In the genomic region with DNA sequence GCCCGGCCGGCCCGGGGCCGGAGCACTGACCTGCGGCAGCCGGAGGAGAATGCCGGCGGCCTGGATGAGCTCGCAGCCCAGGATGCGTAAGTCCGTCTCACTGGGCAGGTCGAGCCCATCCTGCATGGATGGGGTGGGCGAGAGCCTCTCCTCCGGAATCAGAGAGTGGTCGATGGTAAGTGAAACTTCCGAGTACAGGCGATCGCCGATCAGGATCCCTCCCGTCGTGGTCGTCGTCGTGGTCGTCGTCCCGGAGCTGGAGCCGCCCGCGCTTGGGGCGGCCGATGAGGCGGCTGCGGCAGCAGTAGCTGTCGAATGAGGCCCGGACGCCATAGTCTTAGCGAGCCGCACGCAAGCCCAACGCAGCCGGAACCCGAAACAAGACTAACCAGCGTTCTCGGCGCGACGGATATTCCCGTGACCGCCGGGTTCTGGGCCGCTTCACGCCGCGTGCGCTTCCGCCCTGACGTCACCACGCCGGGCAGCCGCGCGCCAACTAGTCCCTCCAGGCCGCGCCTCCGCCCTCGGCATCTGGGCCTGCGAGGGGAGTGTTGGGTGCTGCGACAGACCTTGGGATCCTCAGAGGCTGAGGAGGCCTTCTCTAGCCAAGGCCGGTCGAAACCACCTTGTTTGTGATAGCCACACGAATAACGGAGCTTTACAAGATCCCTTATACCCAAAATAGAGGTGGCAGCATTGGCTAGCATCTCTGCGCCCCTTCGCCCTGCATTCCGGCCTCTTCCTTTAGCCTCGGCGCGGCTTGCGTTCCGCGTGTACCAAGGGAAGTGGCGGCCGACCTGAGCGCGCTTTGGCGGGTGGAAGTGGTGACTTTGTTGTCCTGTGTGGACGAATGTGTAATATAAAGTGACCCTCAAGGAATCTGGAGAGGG, we compare ENCODE assay signal across 8 cellular contexts. TPM values are rescaled to one million over a fixed set of nuclear protein-coding genes. Genes with fewer than 3 reads are reported as not detected.
DNase-seq lines count a peak whose midpoint lies in the region; ATAC-seq and TF ChIP-seq lines count a peak whose summit lies in the region.

Gene CCNL1, minus strand, starts transcription at position 386 of the 890 bp plus-strand sequence. Its CDS starts 53 bp downstream, at position 333.

- peaks cover 58% of the 10 kb centered on the region for H3K79me2 ChIP-seq in hepatocyte

- H2AFZ ChIP-seq in hepatocyte = peak within 1 kb of the TSS; percentile 31

- H3K27ac ChIP-seq in hepatocyte (peak within 1 kb of the TSS; percentile 100), aorta (ENCODE audit: low read depth in 1 of 2, low read length in 2 of 2) (peak within 1 kb of the TSS; percentile 99 to 100)

- ATAC-seq in GM18519 (IDR thresholded peaks at IDR 0.05; ENCODE audit: low FRiP score, unreplicated experiment) (peak; percentile 78), HG03045 (IDR thresholded peaks at IDR 0.05; ENCODE audit: unreplicated experiment) (peak; percentile 78), aorta (ENCODE audit: low FRiP score) (peak; percentile 99)

- no peak for TF ChIP-seq CTCF in hepatocyte (IDR thresholded peaks at IDR 0.05; ENCODE audit: poor library complexity)

- 2% methylated on average over 85 of the region's 88 CpGs for WGBS in hepatocyte (ENCODE audit: low lambda C conversion rate, missing lambda C conversion rate)
- WGBS in aorta, 2 donors = 0% methylated on average over 87 to 88 of the region's 88 CpGs

- no peaks in the 10 kb centered on the region for H3K36me3 ChIP-seq in hepatocyte (replicated peaks; ENCODE audit: insufficient read depth, low read depth)
- no peaks in the 10 kb centered on the region for H3K36me3 ChIP-seq in aorta (ENCODE audit: control insufficient read depth in 1 of 2, insufficient read depth in 2 of 2, low read length in 1 of 2)

- H4K20me1 ChIP-seq in hepatocyte (ENCODE audit: insufficient read depth, poor library complexity, severe bottlenecking) = peaks cover 43% of the 10 kb centered on the region

- no peaks in the 10 kb centered on the region for H3K9me3 ChIP-seq in hepatocyte (ENCODE audit: low read depth)
- H3K9me3 ChIP-seq in aorta (ENCODE audit: control insufficient read depth, low read length) = no peaks in the 10 kb centered on the region

- H3K4me2 ChIP-seq in hepatocyte = peak within 1 kb of the TSS; percentile 83

- H3K4me3 ChIP-seq in hepatocyte (peak within 1 kb of the TSS; percentile 99), aorta (ENCODE audit: low read length in 2 of 2) (peak within 1 kb of the TSS; percentile 92)

- DNase-seq in NCI-H2081 treated with DMSO at 0.1 percent for 48 hours (lab: John Stamatoyannopoulos, UW) = peak; percentile 91
- peak; percentile 88 for DNase-seq in T1000 (lab: John Stamatoyannopoulos, UW)
- DNase-seq in astrocyte of the hippocampus (ENCODE audit: low read depth, low spot score) = peak; percentile 99
- DNase-seq in hepatocyte (ENCODE audit: low spot score) = peak; percentile 99
- DNase-seq in renal cortical epithelial cell (ENCODE audit: low read depth) = peak; percentile 85
- DNase-seq in aorta = peak; percentile 98 to 99

- H3K9me2 ChIP-seq in hepatocyte (replicated peaks; ENCODE audit: insufficient read depth) = no peaks in the 10 kb centered on the region

- intact Hi-C loops in aorta (cut with DNase I) = loop anchor here (1.0 kb wide), 2 partner anchors 14 to 15 kb away; no protein-coding TSS in a partner anchor

- H3K4me1 ChIP-seq in hepatocyte (ENCODE audit: insufficient read depth) = peaks cover 33% of the 10 kb centered on the region
- no peaks in the 10 kb centered on the region for H3K4me1 ChIP-seq in aorta (ENCODE audit: control insufficient read depth in 1 of 2, insufficient read depth in 2 of 2, low read length in 2 of 2)

- H3K27me3 ChIP-seq in hepatocyte (no peaks in the 10 kb centered on the region), aorta (ENCODE audit: control insufficient read depth in 1 of 2, insufficient read depth in 2 of 2, low read length in 1 of 2) (no peaks in the 10 kb centered on the region)

RNA-seq across cellular contexts. Expression of gene CCNL1, which starts in this region (rescaled TPM):
- 300 and 338 TPM in 2 replicates for total RNA-seq in hepatocyte
- 125 and 172 TPM in 2 replicates for polyA plus RNA-seq in hepatocyte
- 59.6 and 110 TPM in 2 replicates for total RNA-seq in renal cortical epithelial cell
- 100 to 1,000 TPM; 159 to 189 TPM for total RNA-seq in aorta
- 100 to 1,000 TPM in 1 of 2 donors, 10 to 100 TPM in 1; 17.4 to 142 TPM for polyA plus RNA-seq in aorta

Comparison
In these comparisons a context has a peak if more than half of its experiments do, and no peak if none do; other contexts are left out.
1. Peak in every context shown above with its lines: DNase-seq, ATAC-seq, H3K4me3 ChIP-seq and H3K27ac ChIP-seq.